In the genomic region with DNA sequence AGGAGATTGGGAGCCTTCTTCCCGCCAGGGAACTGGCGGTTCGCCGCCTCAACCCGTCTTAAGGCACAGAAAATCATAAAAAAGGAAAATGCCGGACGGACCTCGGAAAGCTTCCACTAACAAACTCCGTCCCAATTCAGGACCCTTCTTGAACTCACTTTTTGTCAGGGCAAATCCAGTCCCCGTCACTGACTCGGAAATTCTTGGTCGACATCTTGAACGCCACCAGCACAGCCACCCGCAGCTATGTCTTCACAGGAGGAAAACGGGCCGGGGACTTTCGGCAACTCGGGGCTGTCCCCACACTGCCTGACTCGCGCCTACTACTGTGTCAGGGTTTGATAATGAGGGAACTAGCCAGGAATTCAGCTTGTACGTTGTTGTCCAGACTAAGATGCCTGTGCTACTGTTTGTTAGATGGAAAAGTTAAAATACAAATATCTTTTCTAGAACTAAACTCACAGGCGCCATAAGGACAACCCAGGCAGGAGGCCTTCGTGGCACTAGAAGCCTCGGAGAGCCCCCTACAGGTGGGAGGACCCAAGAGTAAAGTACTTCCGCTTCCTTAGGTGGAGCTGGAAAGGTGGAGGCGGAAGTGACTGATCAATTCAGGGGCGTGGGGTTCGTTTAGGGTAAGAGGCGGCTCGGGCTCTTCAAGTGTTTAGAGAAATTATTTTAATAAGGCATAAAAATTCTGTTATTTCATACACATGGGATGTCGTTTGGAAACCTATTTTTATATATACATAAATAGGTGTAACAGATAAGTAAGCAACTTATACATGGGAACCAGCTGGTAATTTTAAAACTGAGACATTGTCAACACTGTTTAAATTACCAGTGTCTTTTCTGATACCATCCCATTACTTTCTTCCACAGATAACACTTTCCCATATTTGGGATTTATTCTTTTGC, we compare ENCODE assay signal across 8 cellular contexts. TPM values are rescaled to one million over a fixed set of nuclear protein-coding genes. Genes with fewer than 3 reads are reported as not detected.
A peak's percentile ranks its signal among the peaks of the same experiment; 100 is the strongest.
DNase-seq lines count a peak whose midpoint lies in the region; ATAC-seq and TF ChIP-seq lines count a peak whose summit lies in the region.

A gene with protein sequence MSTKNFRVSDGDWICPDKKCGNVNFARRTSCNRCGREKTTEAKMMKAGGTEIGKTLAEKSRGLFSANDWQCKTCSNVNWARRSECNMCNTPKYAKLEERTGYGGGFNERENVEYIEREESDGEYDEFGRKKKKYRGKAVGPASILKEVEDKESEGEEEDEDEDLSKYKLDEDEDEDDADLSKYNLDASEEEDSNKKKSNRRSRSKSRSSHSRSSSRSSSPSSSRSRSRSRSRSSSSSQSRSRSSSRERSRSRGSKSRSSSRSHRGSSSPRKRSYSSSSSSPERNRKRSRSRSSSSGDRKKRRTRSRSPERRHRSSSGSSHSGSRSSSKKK (minus strand): TSS at position 254 of the 915 bp plus-strand sequence. CDS start 40 bp downstream, at position 214.

- H3K79me2 ChIP-seq in DOHH2 (ENCODE audit: control insufficient read depth, low read length) (peaks cover 55% of the 10 kb centered on the region), fibroblast of lung (ENCODE audit: control insufficient read depth, insufficient read depth, low read length) (peaks cover 41% of the 10 kb centered on the region)

- H2AFZ ChIP-seq in fibroblast of lung (ENCODE audit: low read length) = peak within 1 kb of the TSS; percentile 80

- H3K36me3 Mint-ChIP-seq in naive thymus-derived CD8-positive, alpha-beta T cell = peaks cover 0 to 21% (median 14%) of the 10 kb centered on the region in 3 donors

- H3F3A ChIP-seq in DOHH2 (ENCODE audit: control insufficient read depth, insufficient read depth) = no peaks in the 10 kb centered on the region; the same call in none of the 2 replicates

- no peaks in the 10 kb centered on the region for H3K9me3 ChIP-seq in DOHH2 (ENCODE audit: control insufficient read depth, insufficient read depth, low read length)
- H3K9me3 ChIP-seq in fibroblast of lung (ENCODE audit: control insufficient read depth, insufficient read depth, low read depth, low read length) = no peaks in the 10 kb centered on the region

- H3K9me2 ChIP-seq in DOHH2 (replicated peaks; ENCODE audit: control insufficient read depth, low read length) = no peaks in the 10 kb centered on the region

- peaks cover 9 to 27% (median 19%) of the 10 kb centered on the region in 5 donors for H3K27me3 Mint-ChIP-seq in naive thymus-derived CD8-positive, alpha-beta T cell

- H3K4me1 Mint-ChIP-seq in naive thymus-derived CD8-positive, alpha-beta T cell = peaks cover 5 to 40% (median 25%) of the 10 kb centered on the region in 4 donors

- peak within 1 kb of the TSS; percentile 89 to 99 (median 96) for H3K4me3 Mint-ChIP-seq in naive thymus-derived CD8-positive, alpha-beta T cell

- H3K27ac Mint-ChIP-seq in naive thymus-derived CD8-positive, alpha-beta T cell = peak within 1 kb of the TSS; percentile 97 to 100 (median 99)

- POLR2A ChIA-PET in naive thymus-derived CD8-positive, alpha-beta T cell (lab: Charles Lee) = interaction anchor here (0.6 to 2.1 kb wide), 9 partner anchors 14 to 878 kb away, joined by 3 to 17 read pairs (median 4); a partner anchor contains a TSS

- peaks cover 17% of the 10 kb centered on the region for H3K4me1 ChIP-seq in DOHH2 (ENCODE audit: control insufficient read depth, low read length)
- no peaks in the 10 kb centered on the region for H3K4me1 ChIP-seq in fibroblast of lung (ENCODE audit: control insufficient read depth, extremely low read depth, insufficient read depth, low read length)

- H3K27me3 ChIP-seq in DOHH2 (ENCODE audit: control insufficient read depth, low read length) (no peaks in the 10 kb centered on the region), fibroblast of lung (ENCODE audit: control insufficient read depth, insufficient read depth, low read length) (no peaks in the 10 kb centered on the region)

- peak within 1 kb of the TSS; percentile 74 for H3K27ac ChIP-seq in DOHH2 (ENCODE audit: low read depth, low read length)
- H3K27ac ChIP-seq in fibroblast of lung (ENCODE audit: insufficient read depth, low read length) = peak within 1 kb of the TSS; percentile 93

- peak within 1 kb of the TSS; percentile 85 for H3K9ac ChIP-seq in fibroblast of lung (ENCODE audit: insufficient read depth, low read length)

- peak; percentile 99 for ATAC-seq in GM21825 (IDR thresholded peaks at IDR 0.05; ENCODE audit: unreplicated experiment)
- ATAC-seq in naive thymus-derived CD8-positive, alpha-beta T cell = peak; percentile 96 to 97

- peaks cover 46% of the 10 kb centered on the region for H3K36me3 ChIP-seq in DOHH2 (ENCODE audit: control insufficient read depth, low read length)
- H3K36me3 ChIP-seq in fibroblast of lung (ENCODE audit: control insufficient read depth, insufficient read depth, low read length) = no peaks in the 10 kb centered on the region

- peak; percentile 96 to 98 for DNase-seq in Kasumi-1 (lab: John Stamatoyannopoulos, UW)
- peak; percentile 95 for DNase-seq in RPMI7951 (ENCODE audit: low read depth)
- DNase-seq in activated T-helper 1 cell treated with anti-CD3 and anti-CD28 coated beads, Interleukin-2, amount 50 U/mL, for 16 hours (ENCODE audit: low read depth in 1 of 2, low spot score in 1 of 2) = peak; percentile 79
- DNase-seq in fibroblast of lung (ENCODE audit: low read depth in 2 of 2) = peak; percentile 94 to 98
- peak; percentile 78 to 98 (median 91) for DNase-seq in naive thymus-derived CD8-positive, alpha-beta T cell
- DNase-seq in stimulated activated naive CD4-positive, alpha-beta T cell treated with Interleukin-2 at 50 U/mL for 16 hours (lab: John Stamatoyannopoulos, UW) = peak; percentile 92

- peaks cover 0 to 9% (median 0%) of the 10 kb centered on the region in 9 donors for H3K9me3 Mint-ChIP-seq in naive thymus-derived CD8-positive, alpha-beta T cell

- TF ChIP-seq CTCF in DOHH2 (IDR thresholded peaks at IDR 0.05; ENCODE audit: low read depth, low read length, poor library complexity, severe bottlenecking) (peak; percentile 66), fibroblast of lung (conservative IDR thresholded peaks at IDR 0.05 in 1 of 2, IDR thresholded peaks at IDR 0.05 in 1 of 2; ENCODE audit: low read depth in 1 of 2, low read length in 2 of 2) (peak; percentile 68 to 81)

- peaks cover 8% of the 10 kb centered on the region for H4K20me1 ChIP-seq in DOHH2 (ENCODE audit: control insufficient read depth, insufficient read depth, low read depth, low read length)
- no peaks in the 10 kb centered on the region for H4K20me1 ChIP-seq in fibroblast of lung (ENCODE audit: control insufficient read depth, extremely low read depth, insufficient read depth, low read length)

- peak within 1 kb of the TSS; percentile 80 for H3K4me2 ChIP-seq in DOHH2 (ENCODE audit: low read length)
- H3K4me2 ChIP-seq in fibroblast of lung (ENCODE audit: extremely low read depth, insufficient read depth, low read length) = peak within 1 kb of the TSS; percentile 93

- H3K4me3 ChIP-seq in DOHH2 (ENCODE audit: low read length) = peak within 1 kb of the TSS; percentile 97
- peak within 1 kb of the TSS; percentile 75 to 99 (median 84) for H3K4me3 ChIP-seq in fibroblast of lung (replicated peaks in 1 of 4; ENCODE audit: control extremely low read depth in 1 of 4, insufficient read depth in 1 of 4, low read depth in 3 of 4, low read length in 4 of 4)

RNA-seq across cellular contexts. Expression of the gene that starts here (rescaled TPM):
- total RNA-seq in RPMI7951 (2014; rRNA removed; shearing (Covaris generic)) = 25.4 and 35.7 TPM in 2 replicates
- 27.2 and 40.8 TPM in 2 replicates for total RNA-seq in fibroblast of lung
- polyA plus RNA-seq in fibroblast of lung = 70.3 and 86.7 TPM in 2 replicates
- 49.3 and 57.0 TPM in 2 replicates for polyA plus RNA-seq in fibroblast of lung (2012)
- 9.9 and 11.5 TPM in 2 replicates for polyA minus RNA-seq in fibroblast of lung (ENCODE audit: low replicate concordance)
- 100 to 1,000 TPM; 171 to 175 TPM for total RNA-seq in naive thymus-derived CD8-positive, alpha-beta T cell
- polyA plus RNA-seq in naive thymus-derived CD8-positive, alpha-beta T cell = 10 to 100 TPM; 40.9 to 67.7 (median 63.3) TPM

Comparison
In these comparisons a context has a peak if more than half of its experiments do, and no peak if none do; other contexts are left out.
1. Peak in every context shown above with its lines: DNase-seq, ATAC-seq, H3K4me3 ChIP-seq and H3K27ac ChIP-seq.